In genomic region chr21:17238468-17238867, GRCh38 we compare ENCODE assay signal across 28 cellular contexts.
"Had no signal": no experiment of that assay in that cellular context is flagged by ENCODE, and none has a peak within 500 bp of the region (broad histone marks: within the 10 kb centered on the region; RNA-seq: fewer than 3 reads in every experiment).

No MANE protein-coding gene starts in this region.

- DNase-seq: colonic mucosa; cortex of kidney; dermis blood vessel endothelial cell; dorsolateral prefrontal cortex; effector CD4-positive, alpha-beta T cell; effector CD8-positive, alpha-beta T cell; effector memory CD4-positive, alpha-beta T cell; effector memory CD8-positive, alpha-beta T cell; endodermal cell; erythroblast; esophagus squamous epithelium; foreskin fibroblast; foreskin keratinocyte; foreskin melanocyte; gastrocnemius medialis; glutamatergic neuron; head of caudate nucleus; heart left ventricle; heart right ventricle had no signal

- H3K36me3 ChIP-seq: colonic mucosa, esophagus muscularis mucosa, esophagus squamous epithelium, gastrocnemius medialis, gastroesophageal sphincter, heart left ventricle, heart right ventricle had no signal

- H3K27ac ChIP-seq: colonic mucosa, coronary artery, dorsolateral prefrontal cortex, epithelial cell of prostate, esophagus muscularis mucosa, esophagus squamous epithelium, foreskin keratinocyte, gastrocnemius medialis, gastroesophageal sphincter, heart left ventricle, heart right ventricle had no signal

- H3K27me3 ChIP-seq: colonic mucosa, dorsolateral prefrontal cortex, esophagus muscularis mucosa, esophagus squamous epithelium, foreskin keratinocyte, gastrocnemius medialis, gastroesophageal sphincter, heart left ventricle, heart right ventricle had no signal

- FAIRE-seq: colon, endometrium, endothelial cell of umbilical vein, frontal cortex had no signal

- ATAC-seq: effector memory CD8-positive, alpha-beta T cell; esophagus mucosa; foreskin keratinocyte; gastrocnemius medialis; gastroesophageal sphincter; heart left ventricle; heart right ventricle had no signal

- H3K4me1 ChIP-seq: colonic mucosa, esophagus muscularis mucosa, esophagus squamous epithelium, foreskin keratinocyte, gastrocnemius medialis, gastroesophageal sphincter, heart left ventricle, heart right ventricle had no signal

- H3K9me3 ChIP-seq: colonic mucosa, esophagus squamous epithelium, gastrocnemius medialis, gastroesophageal sphincter had no signal

- H3K4me3 ChIP-seq: colonic mucosa, coronary artery, dorsolateral prefrontal cortex, esophagus muscularis mucosa, esophagus squamous epithelium, gastrocnemius medialis, gastroesophageal sphincter, heart left ventricle, heart right ventricle had no signal
